Comparison of ENCODE assay signal across 1 cellular context in genomic region chr2:173402405-173402974, GRCh38.
TF ChIP-seq lines count a peak whose summit lies in the region.

No MANE protein-coding gene starts in this region.

TF ChIP-seq in IMR-90, 13 proteins besides CTCF, POLR2A, EP300 and RAD21:
- no peak for TF ChIP-seq NFE2L2 (IDR thresholded peaks at IDR 0.05; ENCODE audit: low read depth, low read length)
- TF ChIP-seq MAZ (IDR thresholded peaks at IDR 0.05; ENCODE audit: borderline replicate concordance, low read depth, low read length), result no peak; the same call in 1 of the 2 replicates
- TF ChIP-seq USF2 (IDR thresholded peaks at IDR 0.05; ENCODE audit: low read depth, low read length), result no peak
- no peak for TF ChIP-seq BHLHE40 (IDR thresholded peaks at IDR 0.05; ENCODE audit: low read depth, low read length)
- TF ChIP-seq SMC3 (IDR thresholded peaks at IDR 0.05; ENCODE audit: low read depth, low read length), result peak; percentile 91
